In genomic region chr14:20400589-20400964, GRCh38 we compare ENCODE assay signal across 16 cellular contexts. TPM values are rescaled to one million over a fixed set of nuclear protein-coding genes. Genes with fewer than 3 reads are reported as not detected.
DNase-seq lines count a peak whose midpoint lies in the region; ATAC-seq and TF ChIP-seq lines count a peak whose summit lies in the region.
"Had no signal": no experiment of that assay in that cellular context is flagged by ENCODE, and none has a peak within 500 bp of the region (broad histone marks: within the 10 kb centered on the region; RNA-seq: fewer than 3 reads in every experiment).

No MANE protein-coding gene starts in this region.

- CTCF ChIA-PET in activated naive CD4-positive, alpha-beta T cell treated with anti-CD3 and anti-CD28 coated beads for 36 hours (lab: Charles Lee), result interaction anchor here (0.7 to 2.0 kb wide), 4 partner anchors 15 to 380 kb away, joined by 3 to 12 read pairs (median 6); partner anchors contain the start of gene RNASE6
- CTCF ChIA-PET in activated CD4-positive, alpha-beta memory T cell treated with anti-CD3 and anti-CD28 coated beads for 36 hours (lab: Charles Lee), result interaction anchor here (0.8 kb wide), 1 partner anchor 291 kb away, joined by 3 read pairs; no protein-coding TSS in a partner anchor

- no peaks in the 10 kb centered on the region for H3K9me3 Mint-ChIP-seq in activated naive CD4-positive, alpha-beta T cell treated with anti-CD3 and anti-CD28 coated beads for 36 hours
- H3K9me3 Mint-ChIP-seq in activated CD4-positive, alpha-beta memory T cell treated with anti-CD3 and anti-CD28 coated beads for 36 hours, result no peaks in the 10 kb centered on the region
- H3K9me3 Mint-ChIP-seq in stimulated activated naive CD8-positive, alpha-beta T cell treated with anti-CD3 and anti-CD28 coated beads, Interleukin-15, amount 100 ng/mL, for 72 hours, result no peaks in the 10 kb centered on the region

- H3K4me3 Mint-ChIP-seq in activated naive CD4-positive, alpha-beta T cell treated with anti-CD3 and anti-CD28 coated beads for 36 hours, result peak overlapping the region; percentile 56
- peak overlapping the region; percentile 52 for H3K4me3 Mint-ChIP-seq in activated CD4-positive, alpha-beta memory T cell treated with anti-CD3 and anti-CD28 coated beads for 36 hours
- peak overlapping the region; percentile 54 to 58 for H3K4me3 Mint-ChIP-seq in stimulated activated naive CD8-positive, alpha-beta T cell treated with anti-CD3 and anti-CD28 coated beads, Interleukin-15, amount 100 ng/mL, for 72 hours

- no peak overlapping the region for H3K4me3 ChIP-seq in epithelial cell of esophagus (ENCODE audit: low read length)
- H3K4me3 ChIP-seq: adrenal gland, MG63 had no signal

- ATAC-seq in stimulated activated naive CD8-positive, alpha-beta T cell treated with anti-CD3 and anti-CD28 coated beads, Interleukin-15, amount 100 ng/mL, for 72 hours, result peak; percentile 50
- ATAC-seq in GM21576 (IDR thresholded peaks at IDR 0.05; ENCODE audit: unreplicated experiment), result no peak

- no peak for DNase-seq in activated naive CD4-positive, alpha-beta T cell treated with anti-CD3 and anti-CD28 coated beads for 36 hours
- DNase-seq in activated naive CD4-positive, alpha-beta T cell (lab: John Stamatoyannopoulos, UW), result no peak
- no peak for DNase-seq in activated CD4-positive, alpha-beta memory T cell treated with anti-CD3 and anti-CD28 coated beads for 36 hours
- DNase-seq in epithelial cell of esophagus (ENCODE audit: low read depth), result peak; percentile 26
- DNase-seq in stimulated activated naive CD8-positive, alpha-beta T cell treated with anti-CD3 and anti-CD28 coated beads, Interleukin-15, amount 100 ng/mL, for 72 hours, result no peak
- no peak for DNase-seq in iPS-NIHi7 (ENCODE audit: extremely low spot score)
- DNase-seq in cerebellar cortex (ENCODE audit: low spot score), result no peak
- DNase-seq: adrenal gland; central memory CD4-positive, alpha-beta T cell; hypothalamus; MG63; midbrain; NCI-H1694 treated with DMSO at 0.1 percent for 48 hours; retina had no signal

- no peak for TF ChIP-seq CTCF in epithelial cell of esophagus (IDR thresholded peaks at IDR 0.05; ENCODE audit: insufficient read depth, low read depth, low read length, missing control alignments)

- intact Hi-C loops in activated naive CD4-positive, alpha-beta T cell treated with anti-CD3 and anti-CD28 coated beads for 36 hours (cut with micrococcal nuclease), result loop anchor here (2.0 kb wide), 2 partner anchors 68 to 864 kb away; partner anchors contain the start of gene PNP
- intact Hi-C loops in activated CD4-positive, alpha-beta memory T cell treated with anti-CD3 and anti-CD28 coated beads for 36 hours (cut with micrococcal nuclease), result loop anchor here (2.0 kb wide), 1 partner anchor 68 kb away; the partner anchor contains the start of gene PNP

- H3K27ac Mint-ChIP-seq in activated naive CD4-positive, alpha-beta T cell treated with anti-CD3 and anti-CD28 coated beads for 36 hours, result peak overlapping the region; percentile 98
- H3K27ac Mint-ChIP-seq in activated CD4-positive, alpha-beta memory T cell treated with anti-CD3 and anti-CD28 coated beads for 36 hours, result peak overlapping the region; percentile 95
- peak overlapping the region in 1 of 2 donors; percentile 89 for H3K27ac Mint-ChIP-seq in stimulated activated naive CD8-positive, alpha-beta T cell treated with anti-CD3 and anti-CD28 coated beads, Interleukin-15, amount 100 ng/mL, for 72 hours

- peaks cover 49% of the 10 kb centered on the region for H3K36me3 Mint-ChIP-seq in activated naive CD4-positive, alpha-beta T cell treated with anti-CD3 and anti-CD28 coated beads for 36 hours (ENCODE audit: low read depth)
- peaks cover 54% of the 10 kb centered on the region for H3K36me3 Mint-ChIP-seq in activated CD4-positive, alpha-beta memory T cell treated with anti-CD3 and anti-CD28 coated beads for 36 hours

- peaks cover 27% of the 10 kb centered on the region for H3K4me1 Mint-ChIP-seq in activated naive CD4-positive, alpha-beta T cell treated with anti-CD3 and anti-CD28 coated beads for 36 hours (ENCODE audit: low read depth)
- peaks cover 28% of the 10 kb centered on the region for H3K4me1 Mint-ChIP-seq in activated CD4-positive, alpha-beta memory T cell treated with anti-CD3 and anti-CD28 coated beads for 36 hours (ENCODE audit: low read depth)
- H3K4me1 Mint-ChIP-seq in stimulated activated naive CD8-positive, alpha-beta T cell treated with anti-CD3 and anti-CD28 coated beads, Interleukin-15, amount 100 ng/mL, for 72 hours, result peaks cover 36% of the 10 kb centered on the region

- POLR2A ChIA-PET in activated CD4-positive, alpha-beta memory T cell treated with anti-CD3 and anti-CD28 coated beads for 36 hours (lab: Charles Lee), result interaction anchor here (1.0 to 3.1 kb wide), 4 partner anchors 13 to 67 kb away, joined by 3 to 26 read pairs (median 5); partner anchors contain the start of genes PARP2 and TEP1

- H3K27me3 Mint-ChIP-seq in activated naive CD4-positive, alpha-beta T cell treated with anti-CD3 and anti-CD28 coated beads for 36 hours (ENCODE audit: low read depth), result no peaks in the 10 kb centered on the region
- no peaks in the 10 kb centered on the region for H3K27me3 Mint-ChIP-seq in activated CD4-positive, alpha-beta memory T cell treated with anti-CD3 and anti-CD28 coated beads for 36 hours
- H3K27me3 Mint-ChIP-seq in stimulated activated naive CD8-positive, alpha-beta T cell treated with anti-CD3 and anti-CD28 coated beads, Interleukin-15, amount 100 ng/mL, for 72 hours, result no peaks in the 10 kb centered on the region

RNA-seq across cellular contexts. Expression of gene TEP1, which starts 12.7 kb away (rescaled TPM):
- 10 to 100 TPM; 34.3 to 37.0 TPM for total RNA-seq in activated naive CD4-positive, alpha-beta T cell treated with anti-CD3 and anti-CD28 coated beads for 36 hours
- 10 to 100 TPM; 47.1 to 49.3 TPM for total RNA-seq in activated CD4-positive, alpha-beta memory T cell treated with anti-CD3 and anti-CD28 coated beads for 36 hours

RNA-seq across cellular contexts. Expression of gene KLHL33, which starts 35.4 kb away (rescaled TPM):
- under 1 TPM; 0.07 to 0.10 TPM for total RNA-seq in activated naive CD4-positive, alpha-beta T cell treated with anti-CD3 and anti-CD28 coated beads for 36 hours
- under 1 TPM in 1 of 2 experiments, not detected in 1; 0.12 TPM for total RNA-seq in activated CD4-positive, alpha-beta memory T cell treated with anti-CD3 and anti-CD28 coated beads for 36 hours
- total RNA-seq: RPMI7951 had no signal

RNA-seq across cellular contexts. Expression of gene OSGEP, which starts 54.0 kb away (rescaled TPM):
- 10 to 100 TPM; 35.7 to 36.8 TPM for total RNA-seq in activated naive CD4-positive, alpha-beta T cell treated with anti-CD3 and anti-CD28 coated beads for 36 hours
- 10 to 100 TPM; 39.2 to 41.0 TPM for total RNA-seq in activated CD4-positive, alpha-beta memory T cell treated with anti-CD3 and anti-CD28 coated beads for 36 hours

RNA-seq across cellular contexts. Expression of gene APEX1, which starts 54.4 kb away (rescaled TPM):
- 100 to 1,000 TPM; 187 to 190 TPM for total RNA-seq in activated naive CD4-positive, alpha-beta T cell treated with anti-CD3 and anti-CD28 coated beads for 36 hours
- total RNA-seq in activated CD4-positive, alpha-beta memory T cell treated with anti-CD3 and anti-CD28 coated beads for 36 hours, result 100 to 1,000 TPM; 186 to 193 TPM

RNA-seq across cellular contexts. Expression of gene PARP2, which starts 57.1 kb away (rescaled TPM):
- total RNA-seq in activated naive CD4-positive, alpha-beta T cell treated with anti-CD3 and anti-CD28 coated beads for 36 hours, result 10 to 100 TPM; 62.5 to 63.5 TPM
- total RNA-seq in activated CD4-positive, alpha-beta memory T cell treated with anti-CD3 and anti-CD28 coated beads for 36 hours, result 10 to 100 TPM; 46.3 to 47.3 TPM
